Comparison of ENCODE assay signal across 1 cellular context in the genomic region with DNA sequence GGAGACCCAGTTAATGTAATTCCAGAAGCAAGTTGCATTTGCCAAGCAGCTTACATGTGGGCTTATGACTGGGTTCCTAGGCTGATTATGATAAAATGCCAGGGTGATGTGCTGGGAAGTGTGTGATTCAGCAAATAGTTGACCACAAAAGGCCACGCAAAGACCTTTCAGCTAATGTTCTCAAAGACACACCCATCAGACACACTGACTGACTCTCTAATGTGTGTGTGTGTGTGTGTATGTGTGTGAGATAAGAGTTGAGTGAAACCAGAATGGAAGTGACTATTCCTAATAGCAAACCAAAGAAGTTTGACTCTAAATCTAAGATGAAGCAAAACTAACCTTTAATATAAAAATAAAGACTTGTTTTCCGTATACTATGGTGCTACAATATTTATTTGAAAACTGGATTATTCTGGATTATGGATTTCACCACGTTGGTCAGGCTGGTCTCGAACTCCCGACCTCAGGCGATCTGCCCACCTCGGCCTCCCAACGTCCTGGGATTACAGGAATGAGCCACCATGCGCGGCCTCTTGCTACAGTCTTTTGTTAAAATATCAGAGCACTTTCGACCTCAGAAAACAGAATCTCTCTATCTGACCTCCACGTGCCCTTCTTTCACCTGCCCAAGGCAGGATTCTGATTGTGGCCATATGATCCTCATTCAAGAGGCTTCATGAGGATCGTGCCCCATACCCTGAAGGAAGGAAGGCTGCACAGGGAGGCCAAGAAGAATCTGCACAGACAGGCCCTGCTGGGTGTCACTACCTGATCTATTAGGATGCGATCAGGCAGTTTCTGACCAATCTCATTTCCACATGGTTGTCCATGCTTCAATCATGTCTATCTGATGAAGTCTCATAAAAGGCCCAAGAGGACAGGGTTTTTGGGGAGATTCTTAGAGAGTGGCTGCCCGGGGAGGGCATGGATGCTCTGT.
TF ChIP-seq lines count a peak whose summit lies in the region.

No MANE protein-coding gene starts in this region.

TF ChIP-seq in K562, 482 proteins besides CTCF, POLR2A, EP300 and RAD21 (continued from another document and continues in another):
- TF ChIP-seq SNIP1 (IDR thresholded peaks at IDR 0.05; ENCODE audit: low read depth) (no peak), ZNF766 (CRISPR knock-in tag; conservative IDR thresholded peaks at IDR 0.05) (peak; percentile 54; the same call in 1 of the 2 replicates), ZNF551 (CRISPR knock-in tag; IDR thresholded peaks at IDR 0.05) (no peak), PTRF (tag; IDR thresholded peaks at IDR 0.05) (no peak), EZH2 (IDR thresholded peaks at IDR 0.05; ENCODE audit: borderline replicate concordance, low read depth, low read length) (no peak), STAT5B (CRISPR knock-in tag; IDR thresholded peaks at IDR 0.05) (no peak), ARID1B (IDR thresholded peaks at IDR 0.05) (peak; percentile 99), ARID3A (IDR thresholded peaks at IDR 0.05; ENCODE audit: borderline replicate concordance, low read depth, low read length) (peak; percentile 87), NR2C1 (IDR thresholded peaks at IDR 0.05) (no peak), NR2C1 (tag; IDR thresholded peaks at IDR 0.05) (no peak), ZZZ3 (IDR thresholded peaks at IDR 0.05) (no peak), ZNF609 (CRISPR knock-in tag; IDR thresholded peaks at IDR 0.05; ENCODE audit: borderline replicate concordance) (no peak), ELF4 (CRISPR knock-in tag; IDR thresholded peaks at IDR 0.05) (peak; percentile 37; the same call in 1 of the 2 replicates), LEF1 (IDR thresholded peaks at IDR 0.05) (peak; percentile 91), REST (CRISPR knock-in tag; IDR thresholded peaks at IDR 0.05; ENCODE audit: low read depth) (no peak), SAP30 (IDR thresholded peaks at IDR 0.05; ENCODE audit: borderline replicate concordance, insufficient read depth, low read depth, low read length, poor library complexity, severe bottlenecking) (no peak), KLF16 (IDR thresholded peaks at IDR 0.05) (peak; percentile 78), NCOA4 (IDR thresholded peaks at IDR 0.05; ENCODE audit: partially characterized antibody) (no peak), SRSF1 (IDR thresholded peaks at IDR 0.05; ENCODE audit: low read depth, low read length) (no peak), FOXP4 (CRISPR knock-in tag; IDR thresholded peaks at IDR 0.05; ENCODE audit: borderline replicate concordance) (no peak), ZNF384 (IDR thresholded peaks at IDR 0.05; ENCODE audit: low read depth, low read length) (peak; percentile 40; the same call in 1 of the 2 replicates), DIDO1 (tag; IDR thresholded peaks at IDR 0.05; ENCODE audit: low read depth) (no peak), POLR2B (IDR thresholded peaks at IDR 0.05; ENCODE audit: low read depth, partially characterized antibody) (no peak), THRAP3 (IDR thresholded peaks at IDR 0.05; ENCODE audit: borderline replicate concordance) (no peak), ELF2 (CRISPR knock-in tag; IDR thresholded peaks at IDR 0.05) (no peak), RBM14 (IDR thresholded peaks at IDR 0.05; ENCODE audit: borderline replicate concordance, insufficient read depth, low read depth, low read length) (no peak), ZNF121 (CRISPR knock-in tag; conservative IDR thresholded peaks at IDR 0.05) (no peak), ZNF589 (CRISPR knock-in tag; IDR thresholded peaks at IDR 0.05; ENCODE audit: low read depth) (peak; percentile 84; the same call in 1 of the 2 replicates), ZNF561 (CRISPR knock-in tag; conservative IDR thresholded peaks at IDR 0.05) (no peak), ARID2 (IDR thresholded peaks at IDR 0.05) (no peak), SRF (CRISPR knock-in tag; IDR thresholded peaks at IDR 0.05) (peak in 1 of 2 experiments; percentile 43; a peak in 1 of 4 replicates), MTA1 (IDR thresholded peaks at IDR 0.05; ENCODE audit: borderline replicate concordance) (peak; percentile 74), SAFB (IDR thresholded peaks at IDR 0.05; ENCODE audit: borderline replicate concordance, low read depth, low read length) (no peak), KLF13 (tag; IDR thresholded peaks at IDR 0.05; ENCODE audit: borderline replicate concordance, low read depth) (0 out of 2 replicates have a peak, but pooled peaks have one; percentile 27), OTX1 (CRISPR knock-in tag; IDR thresholded peaks at IDR 0.05) (no peak), TOE1 (IDR thresholded peaks at IDR 0.05; ENCODE audit: borderline replicate concordance) (peak; percentile 48; the same call in 1 of the 2 replicates), TOE1 (CRISPR knock-in tag; IDR thresholded peaks at IDR 0.05; ENCODE audit: borderline replicate concordance, low read depth) (no peak), KDM1A (IDR thresholded peaks at IDR 0.05) (peak; percentile 99), CTBP1 (IDR thresholded peaks at IDR 0.05; ENCODE audit: borderline replicate concordance) (peak; percentile 90), ASH1L (IDR thresholded peaks at IDR 0.05; ENCODE audit: borderline replicate concordance, low read depth, partially characterized antibody) (no peak), ZNF253 (CRISPR knock-in tag; conservative IDR thresholded peaks at IDR 0.05) (no peak)
- TF ChIP-seq, protein P1, sequence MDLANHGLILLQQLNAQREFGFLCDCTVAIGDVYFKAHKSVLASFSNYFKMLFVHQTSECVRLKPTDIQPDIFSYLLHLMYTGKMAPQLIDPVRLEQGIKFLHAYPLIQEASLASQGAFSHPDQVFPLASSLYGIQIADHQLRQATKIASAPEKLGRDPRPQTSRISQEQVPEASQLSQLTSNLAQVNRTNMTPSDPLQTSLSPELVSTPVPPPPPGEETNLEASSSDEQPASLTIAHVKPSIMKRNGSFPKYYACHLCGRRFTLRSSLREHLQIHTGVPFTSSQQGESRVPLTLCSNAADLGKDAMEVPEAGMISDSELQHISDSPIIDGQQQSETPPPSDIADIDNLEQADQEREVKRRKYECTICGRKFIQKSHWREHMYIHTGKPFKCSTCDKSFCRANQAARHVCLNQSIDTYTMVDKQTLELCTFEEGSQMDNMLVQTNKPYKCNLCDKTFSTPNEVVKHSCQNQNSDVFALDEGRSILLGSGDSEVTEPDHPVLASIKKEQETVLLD (IDR thresholded peaks at IDR 0.05), result peak; percentile 83
- TF ChIP-seq, protein P2, sequence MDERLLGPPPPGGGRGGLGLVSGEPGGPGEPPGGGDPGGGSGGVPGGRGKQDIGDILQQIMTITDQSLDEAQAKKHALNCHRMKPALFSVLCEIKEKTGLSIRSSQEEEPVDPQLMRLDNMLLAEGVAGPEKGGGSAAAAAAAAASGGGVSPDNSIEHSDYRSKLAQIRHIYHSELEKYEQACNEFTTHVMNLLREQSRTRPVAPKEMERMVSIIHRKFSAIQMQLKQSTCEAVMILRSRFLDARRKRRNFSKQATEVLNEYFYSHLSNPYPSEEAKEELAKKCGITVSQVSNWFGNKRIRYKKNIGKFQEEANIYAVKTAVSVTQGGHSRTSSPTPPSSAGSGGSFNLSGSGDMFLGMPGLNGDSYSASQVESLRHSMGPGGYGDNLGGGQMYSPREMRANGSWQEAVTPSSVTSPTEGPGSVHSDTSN (CRISPR knock-in tag; IDR thresholded peaks at IDR 0.05; ENCODE audit: low read depth), result no peak
- TF ChIP-seq, protein P2 (tag; conservative IDR thresholded peaks at IDR 0.05; ENCODE audit: low read depth), result peak; percentile 86
- TF ChIP-seq, protein P3, sequence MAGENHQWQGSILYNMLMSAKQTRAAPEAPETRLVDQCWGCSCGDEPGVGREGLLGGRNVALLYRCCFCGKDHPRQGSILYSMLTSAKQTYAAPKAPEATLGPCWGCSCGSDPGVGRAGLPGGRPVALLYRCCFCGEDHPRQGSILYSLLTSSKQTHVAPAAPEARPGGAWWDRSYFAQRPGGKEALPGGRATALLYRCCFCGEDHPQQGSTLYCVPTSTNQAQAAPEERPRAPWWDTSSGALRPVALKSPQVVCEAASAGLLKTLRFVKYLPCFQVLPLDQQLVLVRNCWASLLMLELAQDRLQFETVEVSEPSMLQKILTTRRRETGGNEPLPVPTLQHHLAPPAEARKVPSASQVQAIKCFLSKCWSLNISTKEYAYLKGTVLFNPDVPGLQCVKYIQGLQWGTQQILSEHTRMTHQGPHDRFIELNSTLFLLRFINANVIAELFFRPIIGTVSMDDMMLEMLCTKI (IDR thresholded peaks at IDR 0.05; ENCODE audit: partially characterized antibody), result no peak
